Comparison of ENCODE assay signal across 12 cellular contexts in the genomic region with DNA sequence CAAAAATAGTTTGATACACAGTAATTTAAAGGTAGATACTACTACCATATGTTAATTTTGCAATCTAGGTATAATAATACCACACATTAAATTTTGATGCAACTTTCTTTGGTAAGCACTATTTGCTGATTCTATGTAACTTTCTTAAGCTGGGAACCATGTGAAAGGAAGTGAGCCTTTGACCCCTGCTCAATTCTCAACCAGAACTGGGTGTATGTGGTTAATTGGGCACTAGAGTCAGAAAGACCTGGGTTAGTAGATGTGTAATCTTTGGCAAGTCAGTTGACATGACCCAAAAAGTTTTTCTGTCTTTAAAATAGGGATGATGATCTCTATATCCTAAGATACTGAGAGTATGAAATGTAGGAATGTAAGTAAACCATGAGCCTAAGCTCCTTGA.
DNase-seq lines count a peak whose midpoint lies in the region; ATAC-seq lines count a peak whose summit lies in the region.
"Had no signal": no experiment of that assay in that cellular context is flagged by ENCODE, and none has a peak within 500 bp of the region (broad histone marks: within the 10 kb centered on the region; RNA-seq: fewer than 3 reads in every experiment).

No MANE protein-coding gene starts in this region.

- ATAC-seq in GM18511 (IDR thresholded peaks at IDR 0.05; ENCODE audit: unreplicated experiment), result peak; percentile 45
- ATAC-seq in GM19455 (IDR thresholded peaks at IDR 0.05; ENCODE audit: unreplicated experiment), result peak; percentile 20
- peak; percentile 33 for ATAC-seq in HG03159 (IDR thresholded peaks at IDR 0.05; ENCODE audit: unreplicated experiment)
- no peak for ATAC-seq in HG02798 (IDR thresholded peaks at IDR 0.05; ENCODE audit: poor library complexity, unreplicated experiment)
- no peak for ATAC-seq in HG03196 (IDR thresholded peaks at IDR 0.05; ENCODE audit: unreplicated experiment)
- ATAC-seq: foreskin keratinocyte had no signal

- H3K9me3 Mint-ChIP-seq in T-helper 1 cell treated with Interleukin-12 subunit alpha and Interleukin-12 subunit beta and Interleukin-4 antibody, amounts not matched to agents 30 μg/mL and 1 μg/mL, for 36 hours, result no peaks in the 10 kb centered on the region

- H3K4me1 Mint-ChIP-seq in T-helper 1 cell treated with Interleukin-12 subunit alpha and Interleukin-12 subunit beta and Interleukin-4 antibody, amounts not matched to agents 30 μg/mL and 1 μg/mL, for 36 hours (ENCODE audit: low read depth), result peaks cover 9% of the 10 kb centered on the region

- DNase-seq in NCI-H2227 treated with DMSO at 0.1 percent for 48 hours (lab: John Stamatoyannopoulos, UW) (no peak), DMS 273 treated with DMSO at 0.1 percent for 48 hours (lab: John Stamatoyannopoulos, UW) (no peak)
- DNase-seq: adrenal gland; foreskin keratinocyte; NCI-H2081; stimulated activated CD4-positive, alpha-beta T cell treated with anti-CD3 and anti-CD28 coated beads, Interleukin-4, amount 100 ng/mL, for 24 hours had no signal

- H3K4me3 Mint-ChIP-seq in T-helper 1 cell treated with Interleukin-12 subunit alpha and Interleukin-12 subunit beta and Interleukin-4 antibody, amounts not matched to agents 30 μg/mL and 1 μg/mL, for 36 hours, result peak overlapping the region; percentile 36

- H3K36me3 Mint-ChIP-seq in T-helper 1 cell treated with Interleukin-12 subunit alpha and Interleukin-12 subunit beta and Interleukin-4 antibody, amounts not matched to agents 30 μg/mL and 1 μg/mL, for 36 hours (ENCODE audit: low read depth), result no peaks in the 10 kb centered on the region

- peak overlapping the region; percentile 73 for H3K27ac Mint-ChIP-seq in T-helper 1 cell treated with Interleukin-12 subunit alpha and Interleukin-12 subunit beta and Interleukin-4 antibody, amounts not matched to agents 30 μg/mL and 1 μg/mL, for 36 hours

- H3K27me3 Mint-ChIP-seq in T-helper 1 cell treated with Interleukin-12 subunit alpha and Interleukin-12 subunit beta and Interleukin-4 antibody, amounts not matched to agents 30 μg/mL and 1 μg/mL, for 36 hours (ENCODE audit: low read depth), result peaks cover 7% of the 10 kb centered on the region

Comparison
In these comparisons a context has a peak if more than half of its experiments do, and no peak if none do; other contexts are left out.
1. ATAC-seq: peak in GM18511 (single experiment), GM19455 (single experiment) and HG03159 (single experiment); none in HG02798 (single experiment) and HG03196 (single experiment).